In genomic region chr2:88190808-88191721, GRCh38 we compare ENCODE assay signal across 8 cellular contexts. TPM values are rescaled to one million over a fixed set of nuclear protein-coding genes. Genes with fewer than 3 reads are reported as not detected.
A peak's percentile ranks its signal among the peaks of the same experiment; 100 is the strongest.
DNase-seq lines count a peak whose midpoint lies in the region; TF ChIP-seq lines count a peak whose summit lies in the region.

No MANE protein-coding gene starts in this region.

- H3F3A ChIP-seq in SU-DHL-6 (ENCODE audit: insufficient read depth) = no peaks in the 10 kb centered on the region

- H3K27ac ChIP-seq in HL-60 (replicated peaks) (no peak overlapping the region), SU-DHL-6 (ENCODE audit: low read depth, low read length) (no peak overlapping the region)

- H3K9me2 ChIP-seq in SU-DHL-6 (replicated peaks; ENCODE audit: insufficient read depth, low read length) = no peaks in the 10 kb centered on the region

- H3K79me2 ChIP-seq in SU-DHL-6 (ENCODE audit: insufficient read depth, low read length) = no peaks in the 10 kb centered on the region

- H3K9ac ChIP-seq in SU-DHL-6 (ENCODE audit: low read length) = no peak overlapping the region

- H3K27me3 ChIP-seq in HL-60 (ENCODE audit: insufficient read depth, poor library complexity, severe bottlenecking) (no peaks in the 10 kb centered on the region), SU-DHL-6 (ENCODE audit: low read length) (no peaks in the 10 kb centered on the region)

- no peak overlapping the region for H2AFZ ChIP-seq in SU-DHL-6 (ENCODE audit: low read depth, low read length, severe bottlenecking)

- DNase-seq in NCI-H1436 (lab: John Stamatoyannopoulos, UW) (peak; percentile 14), NCI-H1436 treated with DMSO at 0.1 percent for 48 hours (lab: John Stamatoyannopoulos, UW) (no peak), HL-60 (ENCODE audit: low read depth in 1 of 2, low spot score in 1 of 2) (peak in 1 of 2 experiments; percentile 23), glomerular endothelial cell (ENCODE audit: extremely low read depth, low read depth, low spot score) (peak; percentile 3), renal cortical epithelial cell (ENCODE audit: low read depth) (peak; percentile 30), NCI-H187 (lab: John Stamatoyannopoulos, UW) (no peak)
- no peak for DNase-seq in activated CD8-positive, alpha-beta memory T cell treated with anti-CD3 and anti-CD28 coated beads, Interleukin-2, amount 50 U/mL, for 4 hours

- H3K4me3 ChIP-seq in HL-60 (replicated peaks; ENCODE audit: insufficient read depth, low read length) (no peak overlapping the region), SU-DHL-6 (ENCODE audit: insufficient read depth, low read length, poor library complexity, severe bottlenecking) (no peak overlapping the region)

- TF ChIP-seq CTCF in HL-60 (IDR thresholded peaks at IDR 0.05; ENCODE audit: insufficient read depth, low read length) (peak; percentile 33), SU-DHL-6 (IDR thresholded peaks at IDR 0.05; ENCODE audit: insufficient read depth, low read length, poor library complexity, severe bottlenecking) (peak; percentile 65)

- no peaks in the 10 kb centered on the region for H4K20me1 ChIP-seq in SU-DHL-6 (ENCODE audit: low read depth, low read length)

- H3K36me3 ChIP-seq in SU-DHL-6 (ENCODE audit: low read length) = no peaks in the 10 kb centered on the region

- no peaks in the 10 kb centered on the region for H3K9me3 ChIP-seq in SU-DHL-6 (ENCODE audit: insufficient read depth, low read length)

- no peak overlapping the region for H3K4me2 ChIP-seq in SU-DHL-6 (ENCODE audit: low read depth, low read length, poor library complexity, severe bottlenecking)

RNA-seq across cellular contexts. Expression of gene THNSL2, which starts 20.9 kb away (rescaled TPM):
- total RNA-seq in glomerular endothelial cell = 3.6 TPM in 1 of 2 replicates, not detected in the other
- 1.9 and 14.2 TPM in 2 replicates for total RNA-seq in renal cortical epithelial cell

Comparison
In these comparisons a context has a peak if more than half of its experiments do, and no peak if none do; other contexts are left out.
1. DNase-seq: peak in NCI-H1436 (single experiment), glomerular endothelial cell (single experiment) and renal cortical epithelial cell (single experiment); none in NCI-H1436 treated with DMSO at 0.1 percent for 48 hours (single experiment), NCI-H187 (0 of 2) and activated CD8-positive, alpha-beta memory T cell treated with anti-CD3 and anti-CD28 coated beads, Interleukin-2, amount 50 U/mL, for 4 hours (single experiment).